Comparison of ENCODE assay signal across 8 cellular contexts in genomic region chr10:5317547-5318107, GRCh38. TPM values are rescaled to one million over a fixed set of nuclear protein-coding genes. Genes with fewer than 3 reads are reported as not detected.
DNase-seq lines count a peak whose midpoint lies in the region; ATAC-seq, FAIRE-seq and TF ChIP-seq lines count a peak whose summit lies in the region.

No MANE protein-coding gene starts in this region.

- H3K4me3 ChIP-seq in small intestine (ENCODE audit: low read depth in 1 of 2, low read length in 2 of 2), result no peak overlapping the region

- peaks cover 6% of the 10 kb centered on the region for H3K4me1 ChIP-seq in foreskin keratinocyte
- no peaks in the 10 kb centered on the region for H3K4me1 ChIP-seq in small intestine (ENCODE audit: control insufficient read depth in 2 of 2, insufficient read depth in 1 of 2, low read depth in 1 of 2, low read length in 1 of 2)

- CTCF ChIA-PET in activated CD8-positive, alpha-beta memory T cell treated with anti-CD3 and anti-CD28 coated beads, Interleukin-2, amount 10 ng/mL, durations not matched to agents 7 days and 5 days (lab: Charles Lee), result interaction anchor here (0.8 to 1.1 kb wide), 3 partner anchors 8 to 117 kb away, joined by 3 to 8 read pairs (median 5); no protein-coding TSS in a partner anchor

- H3K36me3 Mint-ChIP-seq in activated CD8-positive, alpha-beta memory T cell treated with anti-CD3 and anti-CD28 coated beads, Interleukin-2, amount 10 ng/mL, durations not matched to agents 7 days and 5 days, result no peaks in the 10 kb centered on the region
- H3K36me3 Mint-ChIP-seq in stimulated activated effector memory CD8-positive, alpha-beta T cell treated with anti-CD3 and anti-CD28 coated beads, Interleukin-12 subunit alpha, Interleukin-12 subunit beta, amount 100 ng/mL, for 72 hours, result no peaks in the 10 kb centered on the region

- peaks cover 29% of the 10 kb centered on the region for H3K4me1 Mint-ChIP-seq in activated CD8-positive, alpha-beta memory T cell treated with anti-CD3 and anti-CD28 coated beads, Interleukin-2, amount 10 ng/mL, durations not matched to agents 7 days and 5 days
- H3K4me1 Mint-ChIP-seq in stimulated activated effector memory CD8-positive, alpha-beta T cell treated with anti-CD3 and anti-CD28 coated beads, Interleukin-12 subunit alpha, Interleukin-12 subunit beta, amount 100 ng/mL, for 72 hours, result peaks cover 59% of the 10 kb centered on the region

- H3K9me3 Mint-ChIP-seq in activated CD8-positive, alpha-beta memory T cell treated with anti-CD3 and anti-CD28 coated beads, Interleukin-2, amount 10 ng/mL, durations not matched to agents 7 days and 5 days (ENCODE audit: low read depth), result no peaks in the 10 kb centered on the region
- no peaks in the 10 kb centered on the region for H3K9me3 Mint-ChIP-seq in stimulated activated effector memory CD8-positive, alpha-beta T cell treated with anti-CD3 and anti-CD28 coated beads, Interleukin-12 subunit alpha, Interleukin-12 subunit beta, amount 100 ng/mL, for 72 hours

- in situ Hi-C loops in Caki2 (cut with HindIII; ENCODE audit: low pct_unique_long_range_greater_than_20kb, low sequenced_read_pairs), result no loop called here

- FAIRE-seq in HTR-8/SVneo (lab: Jason Lieb, UNC), result peak; percentile 88
- no peak for FAIRE-seq in small intestine (lab: Jason Lieb, UNC)
- no peak for FAIRE-seq in D721Med (lab: Jason Lieb, UNC)

- DNase-seq in Caki2 (ENCODE audit: low read depth) (peak; percentile 93), HTR-8/SVneo (ENCODE audit: insufficient read length, low spot score) (peak; percentile 82), foreskin keratinocyte (peak; percentile 96 to 97), small intestine (no peak), D721Med (ENCODE audit: insufficient read length, low spot score) (no peak)
- DNase-seq in activated CD8-positive, alpha-beta memory T cell treated with anti-CD3 and anti-CD28 coated beads, Interleukin-2, amount 10 ng/mL, durations not matched to agents 7 days and 5 days, result peak; percentile 78
- peak; percentile 20 to 73 for DNase-seq in stimulated activated effector memory CD8-positive, alpha-beta T cell treated with anti-CD3 and anti-CD28 coated beads, Interleukin-12 subunit alpha, Interleukin-12 subunit beta, amount 100 ng/mL, for 72 hours (ENCODE audit: low spot score in 2 of 2)

- H3K27ac Mint-ChIP-seq in activated CD8-positive, alpha-beta memory T cell treated with anti-CD3 and anti-CD28 coated beads, Interleukin-2, amount 10 ng/mL, durations not matched to agents 7 days and 5 days, result peak overlapping the region; percentile 45
- H3K27ac Mint-ChIP-seq in stimulated activated effector memory CD8-positive, alpha-beta T cell treated with anti-CD3 and anti-CD28 coated beads, Interleukin-12 subunit alpha, Interleukin-12 subunit beta, amount 100 ng/mL, for 72 hours, result peak overlapping the region; percentile 67

- TF ChIP-seq CTCF in foreskin keratinocyte (conservative IDR thresholded peaks at IDR 0.05), result peak; percentile 4
- no peak for TF ChIP-seq CTCF in D721Med (IDR thresholded peaks at IDR 0.05; ENCODE audit: insufficient read depth, missing control alignments)

- peaks cover 3% of the 10 kb centered on the region for H3K27me3 Mint-ChIP-seq in activated CD8-positive, alpha-beta memory T cell treated with anti-CD3 and anti-CD28 coated beads, Interleukin-2, amount 10 ng/mL, durations not matched to agents 7 days and 5 days

- H3K27me3 ChIP-seq in foreskin keratinocyte (no peaks in the 10 kb centered on the region), small intestine (ENCODE audit: control insufficient read depth in 2 of 2, insufficient read depth in 2 of 2, low read length in 2 of 2) (peaks cover 0 to 4% of the 10 kb centered on the region in 2 donors)

- 58 to 77% (median 70%) methylated on average over 10 of the region's 10 CpGs for WGBS in small intestine, 3 donors

- H3K27ac ChIP-seq in foreskin keratinocyte (peak overlapping the region; percentile 31), small intestine (ENCODE audit: low read depth in 1 of 2, low read length in 1 of 2) (no peak overlapping the region)

- ATAC-seq in activated CD8-positive, alpha-beta memory T cell treated with anti-CD3 and anti-CD28 coated beads, Interleukin-2, amount 10 ng/mL, durations not matched to agents 7 days and 5 days, result peak; percentile 89
- ATAC-seq in foreskin keratinocyte (peak; percentile 98), HG02840 (IDR thresholded peaks at IDR 0.05; ENCODE audit: low FRiP score, unreplicated experiment) (no peak)
- ATAC-seq in stimulated activated effector memory CD8-positive, alpha-beta T cell treated with anti-CD3 and anti-CD28 coated beads, Interleukin-12 subunit alpha, Interleukin-12 subunit beta, amount 100 ng/mL, for 72 hours, result peak; percentile 99

- no peak overlapping the region for H3K4me3 Mint-ChIP-seq in activated CD8-positive, alpha-beta memory T cell treated with anti-CD3 and anti-CD28 coated beads, Interleukin-2, amount 10 ng/mL, durations not matched to agents 7 days and 5 days
- no peak overlapping the region for H3K4me3 Mint-ChIP-seq in stimulated activated effector memory CD8-positive, alpha-beta T cell treated with anti-CD3 and anti-CD28 coated beads, Interleukin-12 subunit alpha, Interleukin-12 subunit beta, amount 100 ng/mL, for 72 hours

- no peaks in the 10 kb centered on the region for H3K36me3 ChIP-seq in small intestine (ENCODE audit: control insufficient read depth in 2 of 2, insufficient read depth in 2 of 2, low read length in 2 of 2)

- H3K9me3 ChIP-seq in small intestine (ENCODE audit: control insufficient read depth, low read depth), result no peaks in the 10 kb centered on the region

RNA-seq across cellular contexts. Expression of gene UCN3, which starts 47.1 kb away (rescaled TPM):
- total RNA-seq in Caki2 (2014; rRNA removed; shearing (Covaris generic); ENCODE audit: low replicate concordance), result not detected in 2 replicates
- total RNA-seq in activated CD8-positive, alpha-beta memory T cell treated with anti-CD3 and anti-CD28 coated beads, Interleukin-2, amount 10 ng/mL, durations not matched to agents 7 days and 5 days, result not detected
- not detected in 2 replicates for total RNA-seq in foreskin keratinocyte
- not detected in 2 replicates for polyA plus RNA-seq in foreskin keratinocyte
- 1 to 10 TPM; 1.9 to 3.8 (median 2.2) TPM for polyA plus RNA-seq in small intestine

Comparison
In these comparisons a context has a peak if more than half of its experiments do, and no peak if none do; other contexts are left out.
1. DNase-seq: peak in Caki2 (single experiment), HTR-8/SVneo (single experiment), activated CD8-positive, alpha-beta memory T cell treated with anti-CD3 and anti-CD28 coated beads, Interleukin-2, amount 10 ng/mL, durations not matched to agents 7 days and 5 days (single experiment), foreskin keratinocyte (2 of 2) and stimulated activated effector memory CD8-positive, alpha-beta T cell treated with anti-CD3 and anti-CD28 coated beads, Interleukin-12 subunit alpha, Interleukin-12 subunit beta, amount 100 ng/mL, for 72 hours (2 of 2); none in small intestine (single experiment) and D721Med (single experiment).